ENCODE assay signal across 1 cellular context in genomic region chr20:4607287-4607713, GRCh38.
A peak's percentile ranks its signal among the peaks of the same experiment; 100 is the strongest.
TF ChIP-seq lines count a peak whose summit lies in the region.

No MANE protein-coding gene starts in this region.

TF ChIP-seq in HepG2, 621 proteins besides CTCF, POLR2A, EP300 and RAD21 (continued from another document and continues in another):
- TF ChIP-seq ZBTB46 (CRISPR knock-in tag; IDR thresholded peaks at IDR 0.05; ENCODE audit: borderline replicate concordance) (no peak), YY1 (IDR thresholded peaks at IDR 0.05; ENCODE audit: insufficient read depth, insufficient replicate concordance, low read depth, low read length) (no peak), HINFP (CRISPR knock-in tag; IDR thresholded peaks at IDR 0.05; ENCODE audit: low read depth) (no peak), TERF1 (CRISPR knock-in tag; IDR thresholded peaks at IDR 0.05) (no peak), TAF15 (IDR thresholded peaks at IDR 0.05; ENCODE audit: low read depth, low read length, poor library complexity, severe bottlenecking) (no peak), HNF4G (IDR thresholded peaks at IDR 0.05; ENCODE audit: borderline replicate concordance, low read depth, low read length) (no peak), HNF4G (CRISPR knock-in tag; IDR thresholded peaks at IDR 0.05; ENCODE audit: borderline replicate concordance, low read depth) (no peak), ZFYVE20 (CRISPR knock-in tag; IDR thresholded peaks at IDR 0.05; ENCODE audit: borderline replicate concordance, low read depth) (no peak), SKI (IDR thresholded peaks at IDR 0.05; ENCODE audit: partially characterized antibody) (no peak), DR1 (CRISPR knock-in tag; IDR thresholded peaks at IDR 0.05) (no peak), PAXIP1 (CRISPR knock-in tag; conservative IDR thresholded peaks at IDR 0.05) (no peak), ZNF737 (CRISPR knock-in tag; IDR thresholded peaks at IDR 0.05; ENCODE audit: borderline replicate concordance) (no peak), ZNF276 (CRISPR knock-in tag; IDR thresholded peaks at IDR 0.05; ENCODE audit: low read depth) (no peak), SNAPC5 (CRISPR knock-in tag; IDR thresholded peaks at IDR 0.05; ENCODE audit: borderline replicate concordance) (no peak), HMGXB3 (CRISPR knock-in tag; IDR thresholded peaks at IDR 0.05; ENCODE audit: borderline replicate concordance) (no peak), ZNF296 (CRISPR knock-in tag; conservative IDR thresholded peaks at IDR 0.05) (no peak), ZNF574 (CRISPR knock-in tag; IDR thresholded peaks at IDR 0.05) (no peak), ZSCAN12 (CRISPR knock-in tag; IDR thresholded peaks at IDR 0.05) (no peak), POGK (CRISPR knock-in tag; conservative IDR thresholded peaks at IDR 0.05) (no peak), DDIT3 (CRISPR knock-in tag; IDR thresholded peaks at IDR 0.05) (no peak), BHLHE40 (IDR thresholded peaks at IDR 0.05; ENCODE audit: low read length) (no peak), HMG20A (CRISPR knock-in tag; IDR thresholded peaks at IDR 0.05; ENCODE audit: borderline replicate concordance) (no peak), PLSCR1 (CRISPR knock-in tag; IDR thresholded peaks at IDR 0.05; ENCODE audit: borderline replicate concordance) (no peak), ZNF749 (CRISPR knock-in tag; IDR thresholded peaks at IDR 0.05; ENCODE audit: borderline replicate concordance) (no peak), SAFB2 (CRISPR knock-in tag; IDR thresholded peaks at IDR 0.05; ENCODE audit: borderline replicate concordance, low read depth) (no peak), ZNF780A (CRISPR knock-in tag; IDR thresholded peaks at IDR 0.05) (no peak), ZBTB21 (CRISPR knock-in tag; IDR thresholded peaks at IDR 0.05) (0 out of 2 replicates have a peak, but pooled peaks have one; percentile 17)
